Comparison of ENCODE assay signal across 24 cellular contexts in the genomic region with DNA sequence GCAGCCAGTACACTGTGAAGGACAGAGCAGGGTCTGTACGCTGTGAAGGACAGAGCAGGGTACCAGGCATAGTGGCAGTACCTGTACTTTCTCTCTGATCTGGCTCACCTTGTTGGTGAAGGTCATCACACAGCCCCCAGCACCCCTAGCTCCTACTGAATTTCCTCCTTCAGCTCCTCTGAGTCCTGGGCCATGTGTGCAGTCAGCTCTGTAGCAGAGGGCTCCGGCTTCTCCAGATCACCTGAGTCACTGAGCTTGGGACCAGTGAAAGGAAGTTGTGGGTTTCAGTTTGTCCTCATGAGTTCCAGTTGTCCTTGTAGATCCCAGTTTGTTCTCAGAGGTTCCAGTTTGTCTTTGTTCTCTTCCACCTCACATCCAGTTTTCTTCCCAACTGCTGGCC. TPM values are rescaled to one million over a fixed set of nuclear protein-coding genes. Genes with fewer than 3 reads are reported as not detected.
A peak's percentile ranks its signal among the peaks of the same experiment; 100 is the strongest.
DNase-seq lines count a peak whose midpoint lies in the region; ATAC-seq, FAIRE-seq and TF ChIP-seq lines count a peak whose summit lies in the region.
"Had no signal": no experiment of that assay in that cellular context is flagged by ENCODE, and none has a peak within 500 bp of the region (broad histone marks: within the 10 kb centered on the region; RNA-seq: fewer than 3 reads in every experiment).

No MANE protein-coding gene starts in this region.

- H3K4me1 Mint-ChIP-seq in brain = peaks cover 77% of the 10 kb centered on the region

- intact Hi-C loops in sciatic nerve (cut with DNase I) = no loop called here

- H3K4me1 ChIP-seq in HUES48 (ENCODE audit: control insufficient read depth, insufficient read depth, low read length) = peaks cover 22% of the 10 kb centered on the region

- H3K27me3 Mint-ChIP-seq in brain = peaks cover 2% of the 10 kb centered on the region
- H3K27me3 Mint-ChIP-seq: activated CD4-positive, alpha-beta T cell treated with anti-CD3 and anti-CD28 coated beads, Interleukin-2, amount 10 ng/mL, durations not matched to agents 24 days and 14 days had no signal

- H3K36me3 ChIP-seq in HUES48 (ENCODE audit: control insufficient read depth, insufficient read depth, low read length) = peaks cover 13% of the 10 kb centered on the region

- peak; percentile 5 for ATAC-seq in sciatic nerve
- ATAC-seq: activated T-cell treated with anti-CD3 and anti-CD28 coated beads, Interleukin-2, amount 50 U/mL, for 4 hours had no signal

- H3K27me3 ChIP-seq in HUES48 (ENCODE audit: control insufficient read depth, insufficient read depth, low read length) = no peaks in the 10 kb centered on the region
- H3K27me3 ChIP-seq: spleen had no signal

- peaks cover 42% of the 10 kb centered on the region for H3K36me3 Mint-ChIP-seq in brain

- no peak for TF ChIP-seq POLR2A in H54 (IDR thresholded peaks at IDR 0.05; ENCODE audit: low read depth, low read length)

- H3K4me3 Mint-ChIP-seq in brain = peak overlapping the region in 4 of 5 experiments; percentile 13 to 38 (median 28)
- H3K4me3 Mint-ChIP-seq: activated CD4-positive, alpha-beta T cell treated with anti-CD3 and anti-CD28 coated beads, Interleukin-2, amount 10 ng/mL, durations not matched to agents 24 days and 14 days; activated T-cell treated with anti-CD3 and anti-CD28 coated beads, Interleukin-2, amount 50 U/mL, for 4 hours had no signal

- DNase-seq in kidney tubule cell (ENCODE audit: low spot score) (peak; percentile 41), sciatic nerve (ENCODE audit: low spot score) (no peak), GM19240 (ENCODE audit: insufficient read length, low spot score) (no peak), H54 (ENCODE audit: insufficient read length, low spot score) (no peak), COR-L47 (lab: John Stamatoyannopoulos, UW) (no peak)
- no peak for DNase-seq in activated CD4-positive, CD25-positive, alpha-beta regulatory T cell (lab: John Stamatoyannopoulos, UW)
- DNase-seq: activated CD4-positive, alpha-beta T cell treated with anti-CD3 and anti-CD28 coated beads, Interleukin-2, amount 10 ng/mL, durations not matched to agents 24 days and 14 days; activated naive CD4-positive, alpha-beta T cell treated with Interleukin-2 at 50 U/mL for 16 hours; activated T-cell treated with anti-CD3 and anti-CD28 coated beads, Interleukin-2, amount 50 U/mL, for 4 hours; Calu3; DND-41; effector memory CD4-positive, alpha-beta T cell; foreskin fibroblast; mesenchymal stem cell; NCI-H510A; NK-92 treated with Interleukin-12 subunit alpha and Interleukin-12 subunit beta, amount 100 ng/mL, for 24 hours; Right ventricle myocardium superior; spleen had no signal

- no peak for FAIRE-seq in H54 (lab: Jason Lieb, UNC)
- FAIRE-seq: colon had no signal

- H3K9me3 Mint-ChIP-seq in brain = no peaks in the 10 kb centered on the region
- H3K9me3 Mint-ChIP-seq: activated CD4-positive, alpha-beta T cell treated with anti-CD3 and anti-CD28 coated beads, Interleukin-2, amount 10 ng/mL, durations not matched to agents 24 days and 14 days; activated T-cell treated with anti-CD3 and anti-CD28 coated beads, Interleukin-2, amount 50 U/mL, for 4 hours had no signal

- no peak for TF ChIP-seq CTCF in brain (conservative IDR thresholded peaks at IDR 0.05)

- no peaks in the 10 kb centered on the region for H3K9me3 ChIP-seq in HUES48 (ENCODE audit: control insufficient read depth, insufficient read depth, low read length)
- H3K9me3 ChIP-seq: spleen had no signal

- peak overlapping the region; percentile 88 to 92 (median 91) for H3K27ac Mint-ChIP-seq in brain
- H3K27ac Mint-ChIP-seq: activated CD4-positive, alpha-beta T cell treated with anti-CD3 and anti-CD28 coated beads, Interleukin-2, amount 10 ng/mL, durations not matched to agents 24 days and 14 days had no signal

- no peak overlapping the region for H3K4me3 ChIP-seq in HUES48 (ENCODE audit: low read depth, low read length)
- H3K4me3 ChIP-seq: spleen had no signal

- no peak overlapping the region; the same call in 1 of the 2 replicates for H3K9ac ChIP-seq in HUES48 (ENCODE audit: low read depth, low read length)

- peak overlapping the region; percentile 94 for H3K27ac ChIP-seq in HUES48 (ENCODE audit: low read depth, low read length)
- H3K27ac ChIP-seq: C4-2B, HL-60, spleen, VCaP had no signal

RNA-seq across cellular contexts. Expression of a gene that starts 5.5 kb away (rescaled TPM):
- 54.3 TPM for polyA plus RNA-seq in brain (ENCODE audit: insufficient read depth, low read depth, low replicate concordance)
- total RNA-seq in sciatic nerve = 23.3 TPM

RNA-seq across cellular contexts. Expression of a gene that starts 5.8 kb away (rescaled TPM):
- 9.4 TPM for polyA plus RNA-seq in brain (ENCODE audit: insufficient read depth, low read depth, low replicate concordance)
- 1.1 TPM for total RNA-seq in sciatic nerve

RNA-seq across cellular contexts. Expression of a gene that starts 41.8 kb away (rescaled TPM):
- 13.5 TPM for polyA plus RNA-seq in brain (ENCODE audit: insufficient read depth, low read depth, low replicate concordance)
- 6.6 TPM for total RNA-seq in sciatic nerve
